In the genomic region with DNA sequence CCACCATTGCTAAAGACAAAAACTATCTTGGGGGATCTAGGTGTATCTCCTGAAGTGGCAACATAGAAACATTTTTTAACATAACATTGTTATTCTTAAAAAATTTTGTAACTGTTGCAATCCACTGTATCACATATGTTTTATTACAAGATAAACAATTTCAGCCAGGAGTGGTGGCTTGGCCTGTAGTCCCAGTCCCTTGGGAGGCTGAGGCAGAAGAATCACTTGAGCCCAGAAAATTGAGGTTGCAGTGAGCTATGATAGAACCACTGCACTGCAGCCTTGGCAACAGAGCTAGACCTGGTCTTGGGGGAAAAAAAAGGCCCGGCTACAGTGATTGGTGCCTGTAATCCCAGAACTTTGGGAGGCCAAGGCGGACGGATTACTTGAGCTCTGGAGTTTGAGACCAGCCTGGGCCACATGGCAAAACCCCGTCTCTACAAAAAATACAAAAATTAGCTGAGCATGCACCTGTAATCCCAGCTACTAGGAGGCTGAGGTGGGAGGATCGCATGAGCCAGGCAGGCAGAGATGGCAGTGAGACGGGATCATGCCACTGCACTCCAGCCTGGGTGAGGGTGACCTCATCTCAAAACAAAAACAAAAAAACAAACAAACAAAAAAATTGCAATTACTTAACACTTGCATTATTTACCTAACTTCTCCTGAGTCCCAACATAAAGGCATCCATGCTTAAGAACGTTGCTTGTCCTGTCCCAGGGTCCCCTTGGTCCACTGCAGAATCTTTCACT, we compare ENCODE assay signal across 1 cellular context.
TF ChIP-seq lines count a peak whose summit lies in the region.

No MANE protein-coding gene starts in this region.

TF ChIP-seq in IMR-90, 13 proteins besides CTCF, POLR2A, EP300 and RAD21 (continued from another document):
- TF ChIP-seq, protein P1, sequence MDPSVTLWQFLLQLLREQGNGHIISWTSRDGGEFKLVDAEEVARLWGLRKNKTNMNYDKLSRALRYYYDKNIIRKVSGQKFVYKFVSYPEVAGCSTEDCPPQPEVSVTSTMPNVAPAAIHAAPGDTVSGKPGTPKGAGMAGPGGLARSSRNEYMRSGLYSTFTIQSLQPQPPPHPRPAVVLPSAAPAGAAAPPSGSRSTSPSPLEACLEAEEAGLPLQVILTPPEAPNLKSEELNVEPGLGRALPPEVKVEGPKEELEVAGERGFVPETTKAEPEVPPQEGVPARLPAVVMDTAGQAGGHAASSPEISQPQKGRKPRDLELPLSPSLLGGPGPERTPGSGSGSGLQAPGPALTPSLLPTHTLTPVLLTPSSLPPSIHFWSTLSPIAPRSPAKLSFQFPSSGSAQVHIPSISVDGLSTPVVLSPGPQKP (IDR thresholded peaks at IDR 0.05; ENCODE audit: borderline replicate concordance, low read depth, low read length) = no peak
- TF ChIP-seq CHD1 (IDR thresholded peaks at IDR 0.05; ENCODE audit: low read depth, low read length) = no peak
- TF ChIP-seq BHLHE40 (IDR thresholded peaks at IDR 0.05; ENCODE audit: low read depth, low read length) = no peak
- TF ChIP-seq SMC3 (IDR thresholded peaks at IDR 0.05; ENCODE audit: low read depth, low read length) = no peak
- no peak for TF ChIP-seq CEBPB (IDR thresholded peaks at IDR 0.05; ENCODE audit: low read depth, low read length)
- TF ChIP-seq FOS (IDR thresholded peaks at IDR 0.05; ENCODE audit: low read depth, low read length) = no peak
- TF ChIP-seq MAZ (IDR thresholded peaks at IDR 0.05; ENCODE audit: borderline replicate concordance, low read depth, low read length) = no peak
- TF ChIP-seq, protein P2, sequence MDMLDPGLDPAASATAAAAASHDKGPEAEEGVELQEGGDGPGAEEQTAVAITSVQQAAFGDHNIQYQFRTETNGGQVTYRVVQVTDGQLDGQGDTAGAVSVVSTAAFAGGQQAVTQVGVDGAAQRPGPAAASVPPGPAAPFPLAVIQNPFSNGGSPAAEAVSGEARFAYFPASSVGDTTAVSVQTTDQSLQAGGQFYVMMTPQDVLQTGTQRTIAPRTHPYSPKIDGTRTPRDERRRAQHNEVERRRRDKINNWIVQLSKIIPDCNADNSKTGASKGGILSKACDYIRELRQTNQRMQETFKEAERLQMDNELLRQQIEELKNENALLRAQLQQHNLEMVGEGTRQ (IDR thresholded peaks at IDR 0.05; ENCODE audit: low read depth, low read length) = no peak
- TF ChIP-seq MAFK (IDR thresholded peaks at IDR 0.05; ENCODE audit: low read depth, low read length) = no peak
- TF ChIP-seq NFE2L2 (IDR thresholded peaks at IDR 0.05; ENCODE audit: low read depth, low read length) = no peak
